ENCODE assay signal across 9 cellular contexts in genomic region chr11:86577663-86578636, GRCh38.
DNase-seq lines count a peak whose midpoint lies in the region; FAIRE-seq and TF ChIP-seq lines count a peak whose summit lies in the region.
"Had no signal": no experiment of that assay in that cellular context is flagged by ENCODE, and none has a peak within 500 bp of the region (broad histone marks: within the 10 kb centered on the region; RNA-seq: fewer than 3 reads in every experiment).

No MANE protein-coding gene starts in this region.

- H3K4me1 Mint-ChIP-seq in activated CD4-positive, alpha-beta memory T cell treated with anti-CD3 and anti-CD28 coated beads for 36 hours (ENCODE audit: low read depth) = no peaks in the 10 kb centered on the region

- no peaks in the 10 kb centered on the region for H3K27me3 ChIP-seq in colonic mucosa

- WGBS in lower leg skin, 2 donors = 35 to 49% methylated on average over 10 of the region's 10 CpGs

- TF ChIP-seq POLR2A in lower leg skin (IDR thresholded peaks at IDR 0.05) = no peak

- no peak overlapping the region for H3K9ac ChIP-seq in colonic mucosa (ENCODE audit: low read depth in 2 of 2, low read length in 2 of 2)

- peak overlapping the region; percentile 26 for H3K27ac ChIP-seq in colonic mucosa
- H3K27ac ChIP-seq: 22Rv1 had no signal

- POLR2A ChIA-PET in activated CD4-positive, alpha-beta memory T cell treated with anti-CD3 and anti-CD28 coated beads for 36 hours (lab: Charles Lee) = no interaction called here

- no peaks in the 10 kb centered on the region for H3K36me3 Mint-ChIP-seq in activated CD4-positive, alpha-beta memory T cell treated with anti-CD3 and anti-CD28 coated beads for 36 hours

- H3K27ac Mint-ChIP-seq in activated CD4-positive, alpha-beta memory T cell treated with anti-CD3 and anti-CD28 coated beads for 36 hours = no peak overlapping the region

- H3K36me3 ChIP-seq in colonic mucosa = no peaks in the 10 kb centered on the region

- H3K4me1 ChIP-seq in colonic mucosa = peaks cover 4% of the 10 kb centered on the region

- TF ChIP-seq CTCF in colonic mucosa (IDR thresholded peaks at IDR 0.05) (no peak), lower leg skin (IDR thresholded peaks at IDR 0.05) (no peak)

- H3K9me3 ChIP-seq in colonic mucosa = no peaks in the 10 kb centered on the region

- no peaks in the 10 kb centered on the region for H3K9me3 Mint-ChIP-seq in activated CD4-positive, alpha-beta memory T cell treated with anti-CD3 and anti-CD28 coated beads for 36 hours

- H3K4me3 ChIP-seq in colonic mucosa (no peak overlapping the region), lower leg skin (ENCODE audit: low read depth, poor library complexity, severe bottlenecking) (no peak overlapping the region)

- CTCF ChIA-PET in activated CD4-positive, alpha-beta memory T cell treated with anti-CD3 and anti-CD28 coated beads for 36 hours (lab: Charles Lee) = no interaction called here

- H3K27me3 Mint-ChIP-seq in activated CD4-positive, alpha-beta memory T cell treated with anti-CD3 and anti-CD28 coated beads for 36 hours = peaks cover 3% of the 10 kb centered on the region

- H3K4me3 Mint-ChIP-seq in activated CD4-positive, alpha-beta memory T cell treated with anti-CD3 and anti-CD28 coated beads for 36 hours = no peak overlapping the region

- intact Hi-C loops in colonic mucosa (cut with DNase I) = no loop called here
- intact Hi-C loops in lower leg skin (cut with DNase I; ENCODE audit: low total_unique reads) = no loop called here
- intact Hi-C loops in activated CD4-positive, alpha-beta memory T cell treated with anti-CD3 and anti-CD28 coated beads for 36 hours (cut with micrococcal nuclease) = no loop called here

- FAIRE-seq in urothelium cell line (lab: Jason Lieb, UNC) = no peak

- DNase-seq in DMS 273 (lab: John Stamatoyannopoulos, UW; ENCODE audit: unreplicated experiment) = peak; percentile 25
- DNase-seq in DMS 273 treated with DMSO at 0.1 percent for 48 hours (lab: John Stamatoyannopoulos, UW) = no peak
- DNase-seq in colonic mucosa = peak; percentile 79
- peak; percentile 58 to 92 for DNase-seq in lower leg skin (ENCODE audit: low spot score in 2 of 2)
- DNase-seq in urothelium cell line (ENCODE audit: low spot score) = peak; percentile 76
- no peak for DNase-seq in GDM1 (lab: John Stamatoyannopoulos, UW)
- no peak for DNase-seq in cerebellar nuclear complex (lab: John Stamatoyannopoulos, UW)
- no peak for DNase-seq in activated CD4-positive, alpha-beta memory T cell treated with anti-CD3 and anti-CD28 coated beads for 36 hours

Comparison
In these comparisons a context has a peak if more than half of its experiments do, and no peak if none do; other contexts are left out.
1. DNase-seq: peak in DMS 273 (single experiment), colonic mucosa (single experiment), lower leg skin (2 of 2) and urothelium cell line (single experiment); none in DMS 273 treated with DMSO at 0.1 percent for 48 hours (single experiment), GDM1 (single experiment), cerebellar nuclear complex (0 of 2) and activated CD4-positive, alpha-beta memory T cell treated with anti-CD3 and anti-CD28 coated beads for 36 hours (single experiment).